ENCODE assay signal across 1 cellular context in the genomic region with DNA sequence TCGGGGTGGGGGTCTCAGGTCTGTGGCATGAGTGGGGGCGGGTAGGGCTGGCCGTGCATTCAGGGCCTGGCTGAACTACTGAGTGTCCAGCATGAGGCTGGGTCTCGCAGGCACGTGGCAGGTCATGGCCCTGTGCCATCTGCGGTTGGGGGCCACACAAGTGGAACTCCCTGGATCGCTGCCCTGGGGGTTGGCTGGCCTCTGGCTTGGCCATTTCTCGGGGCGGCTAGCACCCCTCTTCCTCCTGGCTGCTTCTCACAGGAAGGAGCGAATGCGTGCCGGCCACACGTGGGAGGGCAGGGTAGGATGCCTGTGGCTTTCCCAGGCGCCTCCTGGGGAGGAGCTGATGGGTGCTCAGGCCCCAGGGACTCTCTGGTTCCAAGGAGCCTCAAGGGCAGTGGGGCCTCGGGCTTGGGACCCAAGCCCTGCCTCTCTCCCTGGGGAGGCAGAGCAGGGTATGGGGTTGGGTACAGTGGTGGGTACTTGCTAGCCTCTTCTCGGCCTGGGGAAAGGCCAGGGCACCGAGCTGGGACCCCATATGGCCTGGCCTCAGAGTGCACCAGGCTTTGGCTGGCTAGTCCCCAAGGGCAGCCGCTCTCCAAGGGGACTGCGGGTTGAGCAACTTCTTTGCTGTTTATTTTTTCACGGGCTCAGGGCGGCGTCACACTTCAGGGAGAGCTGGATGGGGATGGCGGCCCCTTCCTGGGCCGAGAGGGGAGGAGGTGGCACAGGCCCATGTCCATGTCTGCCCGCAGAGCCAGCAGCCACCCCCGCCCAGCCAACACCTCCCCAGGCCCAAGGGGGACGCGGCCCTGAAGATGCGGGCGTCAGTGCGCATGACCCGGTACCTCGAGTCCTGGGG.
TF ChIP-seq lines count a peak whose summit lies in the region.

No MANE protein-coding gene starts in this region.

TF ChIP-seq in HepG2, 621 proteins besides CTCF, POLR2A, EP300 and RAD21 (continued from another document and continues in another):
- TF ChIP-seq, protein P1, sequence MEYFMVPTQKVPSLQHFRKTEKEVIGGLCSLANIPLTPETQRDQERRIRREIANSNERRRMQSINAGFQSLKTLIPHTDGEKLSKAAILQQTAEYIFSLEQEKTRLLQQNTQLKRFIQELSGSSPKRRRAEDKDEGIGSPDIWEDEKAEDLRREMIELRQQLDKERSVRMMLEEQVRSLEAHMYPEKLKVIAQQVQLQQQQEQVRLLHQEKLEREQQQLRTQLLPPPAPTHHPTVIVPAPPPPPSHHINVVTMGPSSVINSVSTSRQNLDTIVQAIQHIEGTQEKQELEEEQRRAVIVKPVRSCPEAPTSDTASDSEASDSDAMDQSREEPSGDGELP (IDR thresholded peaks at IDR 0.05; ENCODE audit: borderline replicate concordance, low read depth): peak; percentile 34; the same call in 1 of the 2 replicates
- TF ChIP-seq KLF9 (CRISPR knock-in tag; IDR thresholded peaks at IDR 0.05; ENCODE audit: low read depth): no peak
- TF ChIP-seq, protein P2, sequence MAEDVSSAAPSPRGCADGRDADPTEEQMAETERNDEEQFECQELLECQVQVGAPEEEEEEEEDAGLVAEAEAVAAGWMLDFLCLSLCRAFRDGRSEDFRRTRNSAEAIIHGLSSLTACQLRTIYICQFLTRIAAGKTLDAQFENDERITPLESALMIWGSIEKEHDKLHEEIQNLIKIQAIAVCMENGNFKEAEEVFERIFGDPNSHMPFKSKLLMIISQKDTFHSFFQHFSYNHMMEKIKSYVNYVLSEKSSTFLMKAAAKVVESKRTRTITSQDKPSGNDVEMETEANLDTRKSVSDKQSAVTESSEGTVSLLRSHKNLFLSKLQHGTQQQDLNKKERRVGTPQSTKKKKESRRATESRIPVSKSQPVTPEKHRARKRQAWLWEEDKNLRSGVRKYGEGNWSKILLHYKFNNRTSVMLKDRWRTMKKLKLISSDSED (CRISPR knock-in tag; IDR thresholded peaks at IDR 0.05): no peak
- TF ChIP-seq, protein P3, sequence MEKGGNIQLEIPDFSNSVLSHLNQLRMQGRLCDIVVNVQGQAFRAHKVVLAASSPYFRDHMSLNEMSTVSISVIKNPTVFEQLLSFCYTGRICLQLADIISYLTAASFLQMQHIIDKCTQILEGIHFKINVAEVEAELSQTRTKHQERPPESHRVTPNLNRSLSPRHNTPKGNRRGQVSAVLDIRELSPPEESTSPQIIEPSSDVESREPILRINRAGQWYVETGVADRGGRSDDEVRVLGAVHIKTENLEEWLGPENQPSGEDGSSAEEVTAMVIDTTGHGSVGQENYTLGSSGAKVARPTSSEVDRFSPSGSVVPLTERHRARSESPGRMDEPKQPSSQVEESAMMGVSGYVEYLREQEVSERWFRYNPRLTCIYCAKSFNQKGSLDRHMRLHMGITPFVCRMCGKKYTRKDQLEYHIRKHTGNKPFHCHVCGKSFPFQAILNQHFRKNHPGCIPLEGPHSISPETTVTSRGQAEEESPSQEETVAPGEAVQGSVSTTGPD (CRISPR knock-in tag; IDR thresholded peaks at IDR 0.05): no peak
- TF ChIP-seq, protein P4, sequence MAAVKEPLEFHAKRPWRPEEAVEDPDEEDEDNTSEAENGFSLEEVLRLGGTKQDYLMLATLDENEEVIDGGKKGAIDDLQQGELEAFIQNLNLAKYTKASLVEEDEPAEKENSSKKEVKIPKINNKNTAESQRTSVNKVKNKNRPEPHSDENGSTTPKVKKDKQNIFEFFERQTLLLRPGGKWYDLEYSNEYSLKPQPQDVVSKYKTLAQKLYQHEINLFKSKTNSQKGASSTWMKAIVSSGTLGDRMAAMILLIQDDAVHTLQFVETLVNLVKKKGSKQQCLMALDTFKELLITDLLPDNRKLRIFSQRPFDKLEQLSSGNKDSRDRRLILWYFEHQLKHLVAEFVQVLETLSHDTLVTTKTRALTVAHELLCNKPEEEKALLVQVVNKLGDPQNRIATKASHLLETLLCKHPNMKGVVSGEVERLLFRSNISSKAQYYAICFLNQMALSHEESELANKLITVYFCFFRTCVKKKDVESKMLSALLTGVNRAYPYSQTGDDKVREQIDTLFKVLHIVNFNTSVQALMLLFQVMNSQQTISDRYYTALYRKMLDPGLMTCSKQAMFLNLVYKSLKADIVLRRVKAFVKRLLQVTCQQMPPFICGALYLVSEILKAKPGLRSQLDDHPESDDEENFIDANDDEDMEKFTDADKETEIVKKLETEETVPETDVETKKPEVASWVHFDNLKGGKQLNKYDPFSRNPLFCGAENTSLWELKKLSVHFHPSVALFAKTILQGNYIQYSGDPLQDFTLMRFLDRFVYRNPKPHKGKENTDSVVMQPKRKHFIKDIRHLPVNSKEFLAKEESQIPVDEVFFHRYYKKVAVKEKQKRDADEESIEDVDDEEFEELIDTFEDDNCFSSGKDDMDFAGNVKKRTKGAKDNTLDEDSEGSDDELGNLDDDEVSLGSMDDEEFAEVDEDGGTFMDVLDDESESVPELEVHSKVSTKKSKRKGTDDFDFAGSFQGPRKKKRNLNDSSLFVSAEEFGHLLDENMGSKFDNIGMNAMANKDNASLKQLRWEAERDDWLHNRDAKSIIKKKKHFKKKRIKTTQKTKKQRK (IDR thresholded peaks at IDR 0.05; ENCODE audit: low read length): no peak
- TF ChIP-seq HNRNPLL (IDR thresholded peaks at IDR 0.05; ENCODE audit: low read depth, low read length, poor library complexity, severe bottlenecking): peak; percentile 38
- TF ChIP-seq, protein P5, sequence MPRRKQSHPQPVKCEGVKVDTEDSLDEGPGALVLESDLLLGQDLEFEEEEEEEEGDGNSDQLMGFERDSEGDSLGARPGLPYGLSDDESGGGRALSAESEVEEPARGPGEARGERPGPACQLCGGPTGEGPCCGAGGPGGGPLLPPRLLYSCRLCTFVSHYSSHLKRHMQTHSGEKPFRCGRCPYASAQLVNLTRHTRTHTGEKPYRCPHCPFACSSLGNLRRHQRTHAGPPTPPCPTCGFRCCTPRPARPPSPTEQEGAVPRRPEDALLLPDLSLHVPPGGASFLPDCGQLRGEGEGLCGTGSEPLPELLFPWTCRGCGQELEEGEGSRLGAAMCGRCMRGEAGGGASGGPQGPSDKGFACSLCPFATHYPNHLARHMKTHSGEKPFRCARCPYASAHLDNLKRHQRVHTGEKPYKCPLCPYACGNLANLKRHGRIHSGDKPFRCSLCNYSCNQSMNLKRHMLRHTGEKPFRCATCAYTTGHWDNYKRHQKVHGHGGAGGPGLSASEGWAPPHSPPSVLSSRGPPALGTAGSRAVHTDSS (CRISPR knock-in tag; conservative IDR thresholded peaks at IDR 0.05): 0 out of 2 replicates have a peak, but pooled peaks have one; percentile 45
- no peak for TF ChIP-seq KDM6A (CRISPR knock-in tag; IDR thresholded peaks at IDR 0.05; ENCODE audit: low read depth)
- no peak for TF ChIP-seq ZNF552 (CRISPR knock-in tag; IDR thresholded peaks at IDR 0.05; ENCODE audit: borderline replicate concordance)
- TF ChIP-seq ZNF274 (CRISPR knock-in tag; IDR thresholded peaks at IDR 0.05): peak; percentile 85
- TF ChIP-seq MIER3 (CRISPR knock-in tag; IDR thresholded peaks at IDR 0.05; ENCODE audit: borderline replicate concordance): peak; percentile 18; the same call in 1 of the 2 replicates
- 0 out of 2 replicates have a peak, but pooled peaks have one; percentile 28 for TF ChIP-seq ZNF644 (CRISPR knock-in tag; IDR thresholded peaks at IDR 0.05; ENCODE audit: low read depth)
- TF ChIP-seq, protein P6, sequence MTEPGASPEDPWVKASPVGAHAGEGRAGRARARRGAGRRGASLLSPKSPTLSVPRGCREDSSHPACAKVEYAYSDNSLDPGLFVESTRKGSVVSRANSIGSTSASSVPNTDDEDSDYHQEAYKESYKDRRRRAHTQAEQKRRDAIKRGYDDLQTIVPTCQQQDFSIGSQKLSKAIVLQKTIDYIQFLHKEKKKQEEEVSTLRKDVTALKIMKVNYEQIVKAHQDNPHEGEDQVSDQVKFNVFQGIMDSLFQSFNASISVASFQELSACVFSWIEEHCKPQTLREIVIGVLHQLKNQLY (CRISPR knock-in tag; IDR thresholded peaks at IDR 0.05): peak; percentile 25; the same call in 1 of the 2 replicates
- TF ChIP-seq, protein P7, sequence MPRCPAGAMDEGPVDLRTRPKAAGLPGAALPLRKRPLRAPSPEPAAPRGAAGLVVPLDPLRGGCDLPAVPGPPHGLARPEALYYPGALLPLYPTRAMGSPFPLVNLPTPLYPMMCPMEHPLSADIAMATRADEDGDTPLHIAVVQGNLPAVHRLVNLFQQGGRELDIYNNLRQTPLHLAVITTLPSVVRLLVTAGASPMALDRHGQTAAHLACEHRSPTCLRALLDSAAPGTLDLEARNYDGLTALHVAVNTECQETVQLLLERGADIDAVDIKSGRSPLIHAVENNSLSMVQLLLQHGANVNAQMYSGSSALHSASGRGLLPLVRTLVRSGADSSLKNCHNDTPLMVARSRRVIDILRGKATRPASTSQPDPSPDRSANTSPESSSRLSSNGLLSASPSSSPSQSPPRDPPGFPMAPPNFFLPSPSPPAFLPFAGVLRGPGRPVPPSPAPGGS (CRISPR knock-in tag; IDR thresholded peaks at IDR 0.05): peak; percentile 52; the same call in 1 of the 2 replicates
- TF ChIP-seq, protein P8, sequence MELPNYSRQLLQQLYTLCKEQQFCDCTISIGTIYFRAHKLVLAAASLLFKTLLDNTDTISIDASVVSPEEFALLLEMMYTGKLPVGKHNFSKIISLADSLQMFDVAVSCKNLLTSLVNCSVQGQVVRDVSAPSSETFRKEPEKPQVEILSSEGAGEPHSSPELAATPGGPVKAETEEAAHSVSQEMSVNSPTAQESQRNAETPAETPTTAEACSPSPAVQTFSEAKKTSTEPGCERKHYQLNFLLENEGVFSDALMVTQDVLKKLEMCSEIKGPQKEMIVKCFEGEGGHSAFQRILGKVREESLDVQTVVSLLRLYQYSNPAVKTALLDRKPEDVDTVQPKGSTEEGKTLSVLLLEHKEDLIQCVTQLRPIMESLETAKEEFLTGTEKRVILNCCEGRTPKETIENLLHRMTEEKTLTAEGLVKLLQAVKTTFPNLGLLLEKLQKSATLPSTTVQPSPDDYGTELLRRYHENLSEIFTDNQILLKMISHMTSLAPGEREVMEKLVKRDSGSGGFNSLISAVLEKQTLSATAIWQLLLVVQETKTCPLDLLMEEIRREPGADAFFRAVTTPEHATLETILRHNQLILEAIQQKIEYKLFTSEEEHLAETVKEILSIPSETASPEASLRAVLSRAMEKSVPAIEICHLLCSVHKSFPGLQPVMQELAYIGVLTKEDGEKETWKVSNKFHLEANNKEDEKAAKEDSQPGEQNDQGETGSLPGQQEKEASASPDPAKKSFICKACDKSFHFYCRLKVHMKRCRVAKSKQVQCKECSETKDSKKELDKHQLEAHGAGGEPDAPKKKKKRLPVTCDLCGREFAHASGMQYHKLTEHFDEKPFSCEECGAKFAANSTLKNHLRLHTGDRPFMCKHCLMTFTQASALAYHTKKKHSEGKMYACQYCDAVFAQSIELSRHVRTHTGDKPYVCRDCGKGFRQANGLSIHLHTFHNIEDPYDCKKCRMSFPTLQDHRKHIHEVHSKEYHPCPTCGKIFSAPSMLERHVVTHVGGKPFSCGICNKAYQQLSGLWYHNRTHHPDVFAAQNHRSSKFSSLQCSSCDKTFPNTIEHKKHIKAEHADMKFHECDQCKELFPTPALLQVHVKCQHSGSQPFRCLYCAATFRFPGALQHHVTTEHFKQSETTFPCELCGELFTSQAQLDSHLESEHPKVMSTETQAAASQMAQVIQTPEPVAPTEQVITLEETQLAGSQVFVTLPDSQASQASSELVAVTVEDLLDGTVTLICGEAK (IDR thresholded peaks at IDR 0.05): no peak
- TF ChIP-seq, protein P8 (CRISPR knock-in tag; IDR thresholded peaks at IDR 0.05): peak; percentile 15; the same call in 1 of the 2 replicates
- no peak for TF ChIP-seq SOX6 (IDR thresholded peaks at IDR 0.05)
- peak; percentile 40; the same call in 1 of the 2 replicates for TF ChIP-seq SOX6 (CRISPR knock-in tag; IDR thresholded peaks at IDR 0.05)
- 0 out of 2 replicates have a peak, but pooled peaks have one; percentile 10 for TF ChIP-seq ZNF790 (CRISPR knock-in tag; IDR thresholded peaks at IDR 0.05; ENCODE audit: borderline replicate concordance)
- TF ChIP-seq, protein P9, sequence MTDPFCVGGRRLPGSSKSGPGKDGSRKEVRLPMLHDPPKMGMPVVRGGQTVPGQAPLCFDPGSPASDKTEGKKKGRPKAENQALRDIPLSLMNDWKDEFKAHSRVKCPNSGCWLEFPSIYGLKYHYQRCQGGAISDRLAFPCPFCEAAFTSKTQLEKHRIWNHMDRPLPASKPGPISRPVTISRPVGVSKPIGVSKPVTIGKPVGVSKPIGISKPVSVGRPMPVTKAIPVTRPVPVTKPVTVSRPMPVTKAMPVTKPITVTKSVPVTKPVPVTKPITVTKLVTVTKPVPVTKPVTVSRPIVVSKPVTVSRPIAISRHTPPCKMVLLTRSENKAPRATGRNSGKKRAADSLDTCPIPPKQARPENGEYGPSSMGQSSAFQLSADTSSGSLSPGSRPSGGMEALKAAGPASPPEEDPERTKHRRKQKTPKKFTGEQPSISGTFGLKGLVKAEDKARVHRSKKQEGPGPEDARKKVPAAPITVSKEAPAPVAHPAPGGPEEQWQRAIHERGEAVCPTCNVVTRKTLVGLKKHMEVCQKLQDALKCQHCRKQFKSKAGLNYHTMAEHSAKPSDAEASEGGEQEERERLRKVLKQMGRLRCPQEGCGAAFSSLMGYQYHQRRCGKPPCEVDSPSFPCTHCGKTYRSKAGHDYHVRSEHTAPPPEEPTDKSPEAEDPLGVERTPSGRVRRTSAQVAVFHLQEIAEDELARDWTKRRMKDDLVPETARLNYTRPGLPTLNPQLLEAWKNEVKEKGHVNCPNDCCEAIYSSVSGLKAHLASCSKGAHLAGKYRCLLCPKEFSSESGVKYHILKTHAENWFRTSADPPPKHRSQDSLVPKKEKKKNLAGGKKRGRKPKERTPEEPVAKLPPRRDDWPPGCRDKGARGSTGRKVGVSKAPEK (CRISPR knock-in tag; IDR thresholded peaks at IDR 0.05; ENCODE audit: borderline replicate concordance): peak; percentile 35; the same call in 1 of the 2 replicates
- TF ChIP-seq GABPB1 (CRISPR knock-in tag; IDR thresholded peaks at IDR 0.05): peak; percentile 13; the same call in 1 of the 2 replicates
